ENCODE assay signal across 1 cellular context in the genomic region with DNA sequence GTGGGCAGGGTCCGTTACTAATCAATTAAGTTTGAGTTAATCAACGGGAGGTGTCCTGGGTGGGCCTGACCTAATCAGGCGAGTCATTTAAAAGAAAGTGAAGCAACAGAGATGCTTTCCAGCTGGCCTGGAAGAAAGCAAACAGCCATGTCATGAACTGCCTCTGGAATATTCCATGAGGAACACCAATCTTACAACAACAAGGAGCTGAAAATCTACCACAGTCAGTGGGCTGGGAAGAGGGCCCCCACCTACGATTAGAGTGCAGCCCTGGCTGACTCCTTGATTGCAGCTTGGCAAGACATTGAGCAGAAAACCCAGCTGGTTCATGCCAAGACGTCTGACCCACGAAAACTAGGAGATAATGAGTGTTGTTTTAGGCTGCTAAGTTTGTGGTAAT.
TF ChIP-seq lines count a peak whose summit lies in the region.

No MANE protein-coding gene starts in this region.

TF ChIP-seq in H1, 55 proteins besides CTCF, POLR2A, EP300 and RAD21:
- no peak for TF ChIP-seq TEAD4 (IDR thresholded peaks at IDR 0.05; ENCODE audit: low read depth, low read length)
- TF ChIP-seq KDM1A (IDR thresholded peaks at IDR 0.05; ENCODE audit: borderline replicate concordance, low read length), result peak; percentile 24; the same call in 1 of the 2 replicates
